Comparison of ENCODE assay signal across 8 cellular contexts in the genomic region with DNA sequence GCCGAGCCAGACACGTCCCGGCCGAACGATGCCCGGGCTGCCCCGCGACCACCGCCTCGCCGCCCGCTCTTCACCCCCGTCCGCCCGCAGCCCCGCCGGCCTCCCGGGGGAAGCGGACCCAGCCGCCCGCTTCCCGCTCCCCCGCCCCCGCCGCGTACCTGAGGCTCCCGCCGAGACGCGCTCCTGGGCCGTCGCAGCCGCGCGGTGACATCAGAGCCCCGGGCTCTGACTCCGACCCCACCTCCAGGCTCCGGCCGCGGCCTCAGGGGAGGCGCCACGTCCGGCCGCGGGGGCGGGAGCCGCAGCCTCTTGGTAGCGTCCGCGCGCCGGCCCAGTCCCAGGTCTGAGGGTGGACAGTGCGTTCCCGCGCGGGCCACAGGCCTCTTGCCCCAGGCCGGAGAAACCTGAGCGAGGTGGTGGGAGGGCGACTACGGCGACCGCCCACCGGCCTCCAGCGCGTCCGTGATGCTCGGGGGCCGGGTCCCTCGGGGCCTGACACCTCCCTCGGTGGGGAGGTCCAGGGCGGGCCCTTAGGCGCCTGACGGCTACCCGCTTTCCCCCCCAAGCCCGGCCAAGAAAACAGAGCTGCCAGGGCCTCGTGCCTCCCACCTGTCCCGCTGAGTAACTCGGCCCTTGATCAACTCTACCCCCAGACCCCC. TPM values are rescaled to one million over a fixed set of nuclear protein-coding genes. Genes with fewer than 3 reads are reported as not detected.
DNase-seq lines count a peak whose midpoint lies in the region; ATAC-seq, FAIRE-seq and TF ChIP-seq lines count a peak whose summit lies in the region.

A gene with protein sequence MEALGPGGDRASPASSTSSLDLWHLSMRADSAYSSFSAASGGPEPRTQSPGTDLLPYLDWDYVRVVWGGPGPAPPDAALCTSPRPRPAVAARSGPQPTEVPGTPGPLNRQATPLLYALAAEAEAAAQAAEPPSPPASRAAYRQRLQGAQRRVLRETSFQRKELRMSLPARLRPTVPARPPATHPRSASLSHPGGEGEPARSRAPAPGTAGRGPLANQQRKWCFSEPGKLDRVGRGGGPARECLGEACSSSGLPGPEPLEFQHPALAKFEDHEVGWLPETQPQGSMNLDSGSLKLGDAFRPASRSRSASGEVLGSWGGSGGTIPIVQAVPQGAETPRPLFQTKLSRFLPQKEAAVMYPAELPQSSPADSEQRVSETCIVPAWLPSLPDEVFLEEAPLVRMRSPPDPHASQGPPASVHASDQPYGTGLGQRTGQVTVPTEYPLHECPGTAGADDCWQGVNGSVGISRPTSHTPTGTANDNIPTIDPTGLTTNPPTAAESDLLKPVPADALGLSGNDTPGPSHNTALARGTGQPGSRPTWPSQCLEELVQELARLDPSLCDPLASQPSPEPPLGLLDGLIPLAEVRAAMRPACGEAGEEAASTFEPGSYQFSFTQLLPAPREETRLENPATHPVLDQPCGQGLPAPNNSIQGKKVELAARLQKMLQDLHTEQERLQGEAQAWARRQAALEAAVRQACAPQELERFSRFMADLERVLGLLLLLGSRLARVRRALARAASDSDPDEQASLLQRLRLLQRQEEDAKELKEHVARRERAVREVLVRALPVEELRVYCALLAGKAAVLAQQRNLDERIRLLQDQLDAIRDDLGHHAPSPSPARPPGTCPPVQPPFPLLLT (minus strand): TSS at position 212 of the 659 bp plus-strand sequence. CDS start 4,507 bp downstream, outside the sequence.

- H2AFZ ChIP-seq in OCI-LY1 (ENCODE audit: low read length) (no peak within 1 kb of the TSS), mammary epithelial cell (ENCODE audit: low read depth, low read length) (peak within 1 kb of the TSS; percentile 89), keratinocyte (ENCODE audit: control insufficient read depth, low read length) (peak within 1 kb of the TSS; percentile 82)

- POLR2A ChIA-PET in CD8-positive, alpha-beta memory T cell (lab: Charles Lee) = interaction anchor here (0.6 to 0.8 kb wide), 2 partner anchors 53 to 175 kb away, joined by 3 to 4 read pairs; no protein-coding TSS in a partner anchor

- no TSS peak for BruUV-seq in mammary epithelial cell (replicated peaks; lab: Mats Ljungman, UMichigan)

- H3K9me3 Mint-ChIP-seq in CD8-positive, alpha-beta memory T cell = peaks cover 0 to 2% (median 0%) of the 10 kb centered on the region in 5 donors

- peak within 1 kb of the TSS; percentile 87 to 96 (median 88) for H3K4me3 Mint-ChIP-seq in CD8-positive, alpha-beta memory T cell

- peak; percentile 35 for ATAC-seq in GM18873 (IDR thresholded peaks at IDR 0.05; ENCODE audit: low FRiP score, unreplicated experiment)
- ATAC-seq in HG03025 (IDR thresholded peaks at IDR 0.05; ENCODE audit: low FRiP score, unreplicated experiment) = peak; percentile 65
- peak; percentile 34 for ATAC-seq in stimulated activated naive CD8-positive, alpha-beta T cell treated with anti-CD3 and anti-CD28 coated beads, Interleukin-15, Interleukin-2, amounts not matched to agents 100 U/mL and 50 U/mL, for 24 hours

- peak within 1 kb of the TSS; percentile 91 for H3K4me2 ChIP-seq in OCI-LY1 (ENCODE audit: low read length)
- H3K4me2 ChIP-seq in mammary epithelial cell (ENCODE audit: insufficient read depth, low read depth, low read length) = peak within 1 kb of the TSS; percentile 97
- H3K4me2 ChIP-seq in keratinocyte (ENCODE audit: control insufficient read depth, extremely low read depth, insufficient read depth, low read depth, low read length) = peak within 1 kb of the TSS; percentile 52

- H3K9me3 ChIP-seq in CD8-positive, alpha-beta memory T cell (ENCODE audit: low read length) = no peaks in the 10 kb centered on the region
- H3K9me3 ChIP-seq in OCI-LY1 (ENCODE audit: low read length) (no peaks in the 10 kb centered on the region), mammary epithelial cell (replicated peaks; ENCODE audit: insufficient read depth, low read length) (no peaks in the 10 kb centered on the region), keratinocyte (ENCODE audit: control insufficient read depth, low read depth, low read length) (no peaks in the 10 kb centered on the region)

- H3K9me1 ChIP-seq in keratinocyte (ENCODE audit: control insufficient read depth, extremely low read depth, insufficient read depth, low read length) = no peaks in the 10 kb centered on the region

- H3K9ac ChIP-seq in OCI-LY1 (ENCODE audit: low read length) (peak within 1 kb of the TSS; percentile 74), mammary epithelial cell (ENCODE audit: insufficient read depth, low read length) (peak within 1 kb of the TSS; percentile 33), keratinocyte (ENCODE audit: control insufficient read depth, extremely low read depth, insufficient read depth, low read length) (peak within 1 kb of the TSS; percentile 54)

- TF ChIP-seq CTCF in OCI-LY1 (IDR thresholded peaks at IDR 0.05; ENCODE audit: low read length) (no peak), mammary epithelial cell (conservative IDR thresholded peaks at IDR 0.05 in 1 of 2, IDR thresholded peaks at IDR 0.05 in 1 of 2; ENCODE audit: extremely low read depth in 1 of 2, insufficient read depth in 1 of 2, low read depth in 1 of 2, low read length in 2 of 2) (no peak), keratinocyte (optimal IDR thresholded peaks at IDR 0.05 in 1 of 3, IDR thresholded peaks at IDR 0.05 in 1 of 3, conservative IDR thresholded peaks at IDR 0.05 in 1 of 3; ENCODE audit: extremely low read depth in 1 of 3, insufficient read depth in 2 of 3, low read length in 3 of 3) (no peak)

- dilution Hi-C loops in mammary epithelial cell (cut with HindIII; ENCODE audit: low sequenced_read_pairs) = no loop called here
- dilution Hi-C loops in keratinocyte (cut with MboI; ENCODE audit: extremely low pct_ligation_motif_present, low sequenced_read_pairs) = no loop called here

- CTCF ChIA-PET in CD8-positive, alpha-beta memory T cell (lab: Charles Lee) = interaction anchor here (0.7 to 6.3 kb wide), 15 partner anchors 9 to 304 kb away, joined by 3 to 47 read pairs (median 6); a partner anchor contains a TSS
- CTCF ChIA-PET in mammary epithelial cell (lab: Charles Lee; ENCODE audit: low non-redundant PET) = interaction anchor here (0.6 kb wide), 2 partner anchors 31 to 35 kb away, joined by 4 read pairs; a partner anchor contains a TSS

- peaks cover 5% of the 10 kb centered on the region for H3K4me1 ChIP-seq in CD8-positive, alpha-beta memory T cell (ENCODE audit: insufficient read depth, low read length)
- H3K4me1 ChIP-seq in OCI-LY1 (ENCODE audit: insufficient read depth, low read length, severe bottlenecking) (peaks cover 5% of the 10 kb centered on the region), mammary epithelial cell (ENCODE audit: insufficient read depth, low read length) (peaks cover 5% of the 10 kb centered on the region), keratinocyte (ENCODE audit: control insufficient read depth, extremely low read depth, insufficient read depth, low read length) (no peaks in the 10 kb centered on the region)

- no peak for FAIRE-seq in keratinocyte (lab: Jason Lieb, UNC)

- H3K79me2 ChIP-seq in OCI-LY1 (ENCODE audit: insufficient read depth, low read length) (no peaks in the 10 kb centered on the region), mammary epithelial cell (ENCODE audit: insufficient read depth, low read length) (no peaks in the 10 kb centered on the region), keratinocyte (ENCODE audit: control insufficient read depth, insufficient read depth, low read length) (no peaks in the 10 kb centered on the region)

- peak within 1 kb of the TSS; percentile 58 for H3K4me3 ChIP-seq in CD8-positive, alpha-beta memory T cell (ENCODE audit: low read length)
- H3K4me3 ChIP-seq in OCI-LY1 (ENCODE audit: low read depth, low read length, poor library complexity, severe bottlenecking) (peak within 1 kb of the TSS; percentile 76), mammary epithelial cell (replicated peaks in 1 of 3; ENCODE audit: insufficient read depth in 1 of 3, low read depth in 2 of 3, low read length in 3 of 3) (peak within 1 kb of the TSS; percentile 46 to 74 (median 71)), keratinocyte (ENCODE audit: control insufficient read depth in 2 of 3, extremely low read depth in 1 of 3, insufficient read depth in 2 of 3, low read depth in 1 of 3, low read length in 3 of 3) (peak within 1 kb of the TSS; percentile 39 to 67 (median 66))

- peaks cover 18% of the 10 kb centered on the region for H3K27me3 ChIP-seq in CD8-positive, alpha-beta memory T cell (ENCODE audit: insufficient read depth, low read length, poor library complexity, severe bottlenecking)
- H3K27me3 ChIP-seq in OCI-LY1 (ENCODE audit: insufficient read depth, low read length) = no peaks in the 10 kb centered on the region
- no peaks in the 10 kb centered on the region for H3K27me3 ChIP-seq in mammary epithelial cell (ENCODE audit: insufficient read depth, low read length)
- peaks cover 16% of the 10 kb centered on the region for H3K27me3 ChIP-seq in keratinocyte (ENCODE audit: control insufficient read depth, extremely low read depth, insufficient read depth, low read length)

- H3K27ac Mint-ChIP-seq in CD8-positive, alpha-beta memory T cell = peak within 1 kb of the TSS in 4 of 8 donors; percentile 8 to 90 (median 67)

- intact Hi-C loops in mammary epithelial cell (cut with micrococcal nuclease) = loop anchor here (1.0 kb wide), 2 partner anchors 36 to 53 kb away; a partner anchor contains a TSS

- H3K27ac ChIP-seq in CD8-positive, alpha-beta memory T cell (ENCODE audit: low read depth, low read length) = peak within 1 kb of the TSS; percentile 51
- no peak within 1 kb of the TSS for H3K27ac ChIP-seq in OCI-LY1 (ENCODE audit: low read depth, low read length, poor library complexity, severe bottlenecking)
- H3K27ac ChIP-seq in mammary epithelial cell (ENCODE audit: insufficient read depth, low read depth, low read length) = no peak within 1 kb of the TSS
- no peak within 1 kb of the TSS for H3K27ac ChIP-seq in keratinocyte (ENCODE audit: control insufficient read depth, insufficient read depth, low read length)

- no peaks in the 10 kb centered on the region for H3K36me3 ChIP-seq in CD8-positive, alpha-beta memory T cell (ENCODE audit: insufficient read depth, low read length)
- H3K36me3 ChIP-seq in OCI-LY1 (ENCODE audit: insufficient read depth, low read length) = no peaks in the 10 kb centered on the region
- no peaks in the 10 kb centered on the region for H3K36me3 ChIP-seq in mammary epithelial cell (ENCODE audit: insufficient read depth, low read length)
- no peaks in the 10 kb centered on the region for H3K36me3 ChIP-seq in keratinocyte (ENCODE audit: control insufficient read depth in 2 of 2, extremely low read depth in 1 of 2, insufficient read depth in 2 of 2, low read length in 2 of 2)

- peaks cover 31 to 39% of the 10 kb centered on the region in 2 donors for H3K27me3 Mint-ChIP-seq in CD8-positive, alpha-beta memory T cell

- no peak for DNase-seq in CD8-positive, alpha-beta memory T cell
- DNase-seq in mammary epithelial cell = peak; percentile 48
- DNase-seq in keratinocyte (ENCODE audit: low read depth, low spot score) = no peak
- peak; percentile 51 for DNase-seq in stimulated activated naive CD8-positive, alpha-beta T cell treated with anti-CD3 and anti-CD28 coated beads, Interleukin-15, Interleukin-2, amounts not matched to agents 100 U/mL and 50 U/mL, for 24 hours
- no peak for DNase-seq in inferior parietal cortex (ENCODE audit: extremely low spot score)

- H4K20me1 ChIP-seq in OCI-LY1 (ENCODE audit: insufficient read depth, low read length) (no peaks in the 10 kb centered on the region), mammary epithelial cell (ENCODE audit: insufficient read depth, low read length) (no peaks in the 10 kb centered on the region), keratinocyte (ENCODE audit: control insufficient read depth, extremely low read depth, insufficient read depth, low read length) (no peaks in the 10 kb centered on the region)

- H3F3A ChIP-seq in OCI-LY1 (ENCODE audit: insufficient read depth, low read length) = no peaks in the 10 kb centered on the region

- H3K9me2 ChIP-seq in OCI-LY1 (ENCODE audit: low read depth, low read length) = no peaks in the 10 kb centered on the region

- in situ Hi-C loops in mammary epithelial cell (cut with MboI; ENCODE audit: low sequenced_read_pairs in 2 of 2) = loop anchor here in 1 of 2 donors (5.0 kb wide), 1 partner anchor 37 kb away; a partner anchor contains a TSS

- peaks cover 0 to 1% (median 0%) of the 10 kb centered on the region in 3 donors for H3K36me3 Mint-ChIP-seq in CD8-positive, alpha-beta memory T cell

- 0% methylated on average over 7 of the region's 78 CpGs for WGBS in mammary epithelial cell (ENCODE audit: low coverage, missing lambda C conversion rate)

- H3K4me1 Mint-ChIP-seq in CD8-positive, alpha-beta memory T cell = peaks cover 4 to 24% (median 6%) of the 10 kb centered on the region in 3 donors

RNA-seq across cellular contexts. Expression of the gene that starts here (rescaled TPM):
- 1 to 10 TPM; 1.6 to 2.0 TPM for total RNA-seq in CD8-positive, alpha-beta memory T cell
- polyA plus RNA-seq in CD8-positive, alpha-beta memory T cell = not detected
- total RNA-seq in mammary epithelial cell = 10 to 100 TPM in 1 of 2 donors, 1 to 10 TPM in 1; 4.7 to 13.0 TPM
- polyA plus RNA-seq in mammary epithelial cell (5.7 TPM), keratinocyte (0.25 to 0.73 TPM (median 0.58 TPM) in 3 replicates)
- polyA minus RNA-seq in mammary epithelial cell (0.31 TPM), keratinocyte (0.06 to 1.0 TPM (median 0.46 TPM) in 3 replicates)
- not detected for polyA plus RNA-seq in keratinocyte (2011; ENCODE audit: low read depth)
- polyA plus RNA-seq in keratinocyte (2011; cell fraction: cytosol; rRNA removed) = 0.15 and 0.68 TPM in 2 replicates
- polyA plus RNA-seq in keratinocyte (2011; cell fraction: nucleus; rRNA removed) = 1.4 and 4.0 TPM in 2 replicates
- 0.13 and 1.5 TPM in 2 replicates for polyA plus RNA-seq in keratinocyte (2012; ENCODE audit: low replicate concordance)
- not detected for polyA minus RNA-seq in keratinocyte (2011; cell fraction: cytosol; rRNA and poly(A)+ RNA removed)
- polyA minus RNA-seq in keratinocyte (2011; cell fraction: nucleus; rRNA and poly(A)+ RNA removed) = 0.31 and 1.2 TPM in 2 replicates

Comparison
In these comparisons a context has a peak if more than half of its experiments do, and no peak if none do; other contexts are left out.
1. DNase-seq: peak in mammary epithelial cell (single experiment) and stimulated activated naive CD8-positive, alpha-beta T cell treated with anti-CD3 and anti-CD28 coated beads, Interleukin-15, Interleukin-2, amounts not matched to agents 100 U/mL and 50 U/mL, for 24 hours (single experiment); none in CD8-positive, alpha-beta memory T cell (0 of 5), keratinocyte (single experiment) and inferior parietal cortex (single experiment).
2. Peak in every context shown above with its lines, with median percentiles within 50 percentile points of each other: H3K4me3 ChIP-seq, ATAC-seq, H3K4me2 ChIP-seq and H3K9ac ChIP-seq.